Comparison of ENCODE assay signal across 19 cellular contexts in the genomic region with DNA sequence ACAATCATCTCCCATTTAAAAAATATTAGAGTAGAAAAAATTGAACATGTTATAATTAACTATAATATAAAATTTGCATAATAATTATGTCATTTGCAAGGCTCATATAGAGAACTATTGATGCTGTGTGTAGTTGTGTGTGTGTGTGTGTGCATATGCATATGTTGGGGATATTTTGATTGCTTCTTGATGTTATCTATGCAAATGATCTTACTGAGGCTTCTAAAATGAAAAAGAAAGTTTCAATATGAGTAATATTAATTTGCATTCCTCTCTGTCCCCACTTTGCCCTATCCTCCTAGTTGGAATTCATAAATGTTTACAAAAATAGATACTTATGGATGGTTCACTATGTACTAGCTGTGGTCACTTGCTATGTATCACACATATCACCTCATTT.
A peak's percentile ranks its signal among the peaks of the same experiment; 100 is the strongest.
DNase-seq lines count a peak whose midpoint lies in the region; ATAC-seq, FAIRE-seq and TF ChIP-seq lines count a peak whose summit lies in the region.
"Had no signal": no experiment of that assay in that cellular context is flagged by ENCODE, and none has a peak within 500 bp of the region (broad histone marks: within the 10 kb centered on the region; RNA-seq: fewer than 3 reads in every experiment).

No MANE protein-coding gene starts in this region.

- H3K27me3 ChIP-seq in dorsolateral prefrontal cortex: no peaks in the 10 kb centered on the region
- H3K27me3 ChIP-seq: SJCRH30 had no signal

- no peak overlapping the region for H3K27ac Mint-ChIP-seq in activated CD4-positive, alpha-beta memory T cell treated with anti-CD3 and anti-CD28 coated beads for 36 hours
- H3K27ac Mint-ChIP-seq: CD14-positive monocyte; T-helper 1 cell treated with Interleukin-12 subunit alpha and Interleukin-12 subunit beta and Interleukin-4 antibody, amounts not matched to agents 30 μg/mL and 1 μg/mL, for 36 hours had no signal

- TF ChIP-seq POLR2A in GM12891 (IDR thresholded peaks at IDR 0.05; ENCODE audit: low read depth, low read length): no peak

- CTCF ChIA-PET in activated CD4-positive, alpha-beta memory T cell treated with anti-CD3 and anti-CD28 coated beads for 36 hours (lab: Charles Lee): no interaction called here

- TF ChIP-seq CTCF in dorsolateral prefrontal cortex (IDR thresholded peaks at IDR 0.05 in 54 of 56, conservative IDR thresholded peaks at IDR 0.05 in 2 of 56; ENCODE audit: low read depth in 1 of 56, partially characterized antibody in 56 of 56): no peak

- H3K9me3 Mint-ChIP-seq in activated CD4-positive, alpha-beta memory T cell treated with anti-CD3 and anti-CD28 coated beads for 36 hours: peaks cover 2% of the 10 kb centered on the region
- H3K9me3 Mint-ChIP-seq: CD14-positive monocyte; T-helper 1 cell treated with Interleukin-12 subunit alpha and Interleukin-12 subunit beta and Interleukin-4 antibody, amounts not matched to agents 30 μg/mL and 1 μg/mL, for 36 hours had no signal

- POLR2A ChIA-PET in activated CD4-positive, alpha-beta memory T cell treated with anti-CD3 and anti-CD28 coated beads for 36 hours (lab: Charles Lee): no interaction called here

- FAIRE-seq in GM12891 (lab: Jason Lieb, UNC): no peak
- FAIRE-seq: H54, K562 had no signal

- intact Hi-C loops in dorsolateral prefrontal cortex (cut with DNase I): no loop called here
- intact Hi-C loops in activated CD4-positive, alpha-beta memory T cell treated with anti-CD3 and anti-CD28 coated beads for 36 hours (cut with micrococcal nuclease): no loop called here

- no peaks in the 10 kb centered on the region for H3K4me1 Mint-ChIP-seq in activated CD4-positive, alpha-beta memory T cell treated with anti-CD3 and anti-CD28 coated beads for 36 hours (ENCODE audit: low read depth)
- H3K4me1 Mint-ChIP-seq: CD14-positive monocyte had no signal

- no peak overlapping the region for H3K27ac ChIP-seq in dorsolateral prefrontal cortex
- H3K27ac ChIP-seq: SJCRH30 had no signal

- H3K4me3 ChIP-seq in dorsolateral prefrontal cortex: no peak overlapping the region
- H3K4me3 ChIP-seq: K562, SJCRH30 had no signal

- H3K36me3 Mint-ChIP-seq in activated CD4-positive, alpha-beta memory T cell treated with anti-CD3 and anti-CD28 coated beads for 36 hours: no peaks in the 10 kb centered on the region
- H3K36me3 Mint-ChIP-seq: CD14-positive monocyte had no signal

- no peak overlapping the region for H3K4me3 Mint-ChIP-seq in activated CD4-positive, alpha-beta memory T cell treated with anti-CD3 and anti-CD28 coated beads for 36 hours
- H3K4me3 Mint-ChIP-seq: CD14-positive monocyte; T-helper 1 cell treated with Interleukin-12 subunit alpha and Interleukin-12 subunit beta and Interleukin-4 antibody, amounts not matched to agents 30 μg/mL and 1 μg/mL, for 36 hours had no signal

- DNase-seq in GM12891 (ENCODE audit: insufficient read length, low spot score) (no peak), NCI-H526 (lab: John Stamatoyannopoulos, UW) (peak; percentile 82 to 87), T1000 (lab: John Stamatoyannopoulos, UW) (no peak), dorsolateral prefrontal cortex (no peak)
- DNase-seq in activated CD4-positive, alpha-beta memory T cell treated with anti-CD3 and anti-CD28 coated beads for 36 hours: no peak
- DNase-seq: 8988T, DMS79 treated with DMSO at 0.1 percent for 48 hours, NCI-H1417, NCI-H187, NCI-H2107, NCI-H510A treated with DMSO at 0.1 percent for 48 hours, SJCRH30 had no signal

- peak; percentile 44 for ATAC-seq in GM19351 (IDR thresholded peaks at IDR 0.05; ENCODE audit: unreplicated experiment)
- ATAC-seq in HG03378 (IDR thresholded peaks at IDR 0.05; ENCODE audit: unreplicated experiment): peak; percentile 35
- no peak for ATAC-seq in GM19452 (IDR thresholded peaks at IDR 0.05; ENCODE audit: unreplicated experiment)
- ATAC-seq: K562 had no signal

- peaks cover 1% of the 10 kb centered on the region for H3K27me3 Mint-ChIP-seq in activated CD4-positive, alpha-beta memory T cell treated with anti-CD3 and anti-CD28 coated beads for 36 hours

TF ChIP-seq in GM12891, 5 proteins besides CTCF, POLR2A, EP300 and RAD21:
- TF ChIP-seq POLR2AphosphoS5 (IDR thresholded peaks at IDR 0.05; ENCODE audit: low read depth, low read length) (no peak), TAF1 (IDR thresholded peaks at IDR 0.05; ENCODE audit: low read depth, low read length) (no peak), POU2F2 (IDR thresholded peaks at IDR 0.05; ENCODE audit: low read depth, low read length) (0 out of 2 replicates have a peak, but pooled peaks have one; percentile 48), PAX5 (IDR thresholded peaks at IDR 0.05; ENCODE audit: insufficient read depth, low read length, severe bottlenecking) (no peak), SPI1 (IDR thresholded peaks at IDR 0.05; ENCODE audit: low read depth, low read length) (no peak)

Comparison
In these comparisons a context has a peak if more than half of its experiments do, and no peak if none do; other contexts are left out.
1. DNase-seq: peak in NCI-H526 (2 of 2); none in GM12891 (single experiment), T1000 (single experiment), dorsolateral prefrontal cortex (0 of 10) and activated CD4-positive, alpha-beta memory T cell treated with anti-CD3 and anti-CD28 coated beads for 36 hours (single experiment).